9 cellular contexts compared by ENCODE assay signal in the genomic region with DNA sequence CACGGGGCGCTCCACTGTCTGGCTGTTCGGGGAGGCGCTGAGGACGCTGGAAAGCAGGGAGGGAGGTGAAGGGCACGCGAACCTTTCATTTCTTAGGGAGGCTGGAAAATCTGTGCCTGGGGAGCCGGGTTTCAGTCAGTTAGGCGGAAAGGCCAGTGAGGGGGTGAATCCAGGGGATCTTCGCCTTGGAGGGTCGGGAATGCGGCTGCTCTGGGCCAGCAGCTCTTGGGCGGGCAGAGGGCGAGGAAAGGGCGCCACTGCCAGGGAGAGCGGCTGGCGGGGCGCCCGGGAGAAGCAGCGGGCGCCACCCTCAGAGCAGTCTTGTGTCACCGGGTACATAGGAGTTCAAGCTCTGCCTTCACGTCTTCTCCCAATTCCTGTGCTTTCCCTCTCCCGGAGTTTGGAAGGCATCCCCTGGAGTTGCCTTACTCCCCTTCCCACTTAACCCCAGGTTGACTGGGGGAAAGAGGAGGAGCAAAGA. TPM values are rescaled to one million over a fixed set of nuclear protein-coding genes. Genes with fewer than 3 reads are reported as not detected.
DNase-seq lines count a peak whose midpoint lies in the region; ATAC-seq and TF ChIP-seq lines count a peak whose summit lies in the region.
"Had no signal": no experiment of that assay in that cellular context is flagged by ENCODE, and none has a peak within 500 bp of the region (broad histone marks: within the 10 kb centered on the region; RNA-seq: fewer than 3 reads in every experiment).

No MANE protein-coding gene starts in this region.

- peak overlapping the region in 4 of 5 donors; percentile 15 to 60 (median 40) for H3K27ac ChIP-seq in stomach

- peaks cover 22 to 28% (median 26%) of the 10 kb centered on the region in 4 donors for H3K4me1 ChIP-seq in stomach

- H3K36me3 ChIP-seq in stomach: no peaks in the 10 kb centered on the region

- H3K27me3 ChIP-seq in stomach: peaks cover 0 to 76% (median 27%) of the 10 kb centered on the region in 3 donors

- H3K4me3 ChIP-seq in HFF-Myc (replicated peaks; ENCODE audit: low read depth, low read length) (peak overlapping the region; percentile 43), astrocyte of the spinal cord (ENCODE audit: low read depth, low read length) (peak overlapping the region; percentile 37), stomach (peak overlapping the region; percentile 59 to 84 (median 68))

- no peak for ATAC-seq in GM18858 (IDR thresholded peaks at IDR 0.05; ENCODE audit: unreplicated experiment)

- H3K9me3 ChIP-seq in stomach: no peaks in the 10 kb centered on the region

- in situ Hi-C loops in astrocyte of the spinal cord (cut with HindIII; ENCODE audit: low sequenced_read_pairs): no loop called here

- no peak for TF ChIP-seq EP300 in stomach (IDR thresholded peaks at IDR 0.05)

- TF ChIP-seq CTCF in HFF-Myc (IDR thresholded peaks at IDR 0.05; ENCODE audit: low read depth, low read length, missing control alignments) (no peak), astrocyte of the spinal cord (IDR thresholded peaks at IDR 0.05; ENCODE audit: low read depth, low read length) (no peak), stomach (IDR thresholded peaks at IDR 0.05) (no peak)

- intact Hi-C loops in stomach (cut with DNase I; ENCODE audit: low total_unique reads): loop anchor here (10.0 kb wide), 1 partner anchor 570 kb away; no protein-coding TSS in a partner anchor

- no peak for TF ChIP-seq POLR2A in stomach (IDR thresholded peaks at IDR 0.05)

- 0 to 2% (median 1%) methylated on average over 21 to 24 of the region's 24 CpGs for WGBS in stomach, 5 donors

- DNase-seq in AG08395 (ENCODE audit: low spot score) (peak; percentile 56), HFF-Myc (ENCODE audit: extremely low read depth, low read depth) (no peak), astrocyte of the spinal cord (ENCODE audit: low read depth, low spot score) (no peak), islet precursor cell (peak; percentile 53), stomach (no peak), HPDE6-E6E7 (ENCODE audit: extremely low spot score) (no peak), DMS79 (lab: John Stamatoyannopoulos, UW) (no peak)

RNA-seq across cellular contexts. Expression of a gene that starts 1.4 kb away (rescaled TPM):
- 1 to 10 TPM in 4 of 5 donors, under 1 TPM in 1; 0.89 to 6.4 (median 3.7) TPM for total RNA-seq in stomach
- under 1 TPM in 2 of 3 donors, not detected in 1; 0.10 to 0.19 TPM for polyA plus RNA-seq in stomach
- total RNA-seq: activated naive CD8-positive, alpha-beta T cell treated with anti-CD3 and anti-CD28 coated beads, Interleukin-2, amount 10 ng/mL, durations not matched to agents 7 days and 5 days had no signal

Comparison
In these comparisons a context has a peak if more than half of its experiments do, and no peak if none do; other contexts are left out.
1. DNase-seq: peak in AG08395 (single experiment) and islet precursor cell (single experiment); none in HFF-Myc (single experiment), astrocyte of the spinal cord (single experiment), stomach (single experiment), HPDE6-E6E7 (single experiment) and DMS79 (single experiment).
2. Peak in every context shown above with its lines, with median percentiles within 50 percentile points of each other: H3K4me3 ChIP-seq.